ENCODE assay signal across 26 cellular contexts in genomic region chr17:8148560-8148959, GRCh38. TPM values are rescaled to one million over a fixed set of nuclear protein-coding genes. Genes with fewer than 3 reads are reported as not detected.
DNase-seq lines count a peak whose midpoint lies in the region; ATAC-seq and TF ChIP-seq lines count a peak whose summit lies in the region.
"Had no signal": no experiment of that assay in that cellular context is flagged by ENCODE, and none has a peak within 500 bp of the region (broad histone marks: within the 10 kb centered on the region; RNA-seq: fewer than 3 reads in every experiment).

No MANE protein-coding gene starts in this region.

- peaks cover 16% of the 10 kb centered on the region for H3K79me2 ChIP-seq in PC-3 (ENCODE audit: low read length)

- H3K9ac ChIP-seq in PC-3 (ENCODE audit: low read length) = no peak overlapping the region
- H3K9ac ChIP-seq: BLaER1 had no signal

- H3K4me1 Mint-ChIP-seq in natural killer cell = peaks cover 24 to 26% of the 10 kb centered on the region in 2 donors
- H3K4me1 Mint-ChIP-seq in natural killer cell treated with Interleukin-12 subunit alpha and Interleukin-12 subunit beta and Interleukin-15 and Interleukin-18, amount 100 ng/mL, for 72 hours (ENCODE audit: low read depth in 2 of 2) = peaks cover 7 to 26% of the 10 kb centered on the region in 2 donors
- peaks cover 13% of the 10 kb centered on the region for H3K4me1 Mint-ChIP-seq in WTC11
- no peaks in the 10 kb centered on the region for H3K4me1 Mint-ChIP-seq in Calu3 (ENCODE audit: low read depth, unreplicated experiment)

- no peaks in the 10 kb centered on the region for H3K9me3 ChIP-seq in gastrocnemius medialis
- no peaks in the 10 kb centered on the region for H3K9me3 ChIP-seq in PC-3 (ENCODE audit: low read length)
- H3K9me3 ChIP-seq: BLaER1, SJCRH30 had no signal

- H3K27me3 ChIP-seq in gastrocnemius medialis (no peaks in the 10 kb centered on the region), PC-3 (ENCODE audit: low read length) (no peaks in the 10 kb centered on the region)
- H3K27me3 ChIP-seq: BLaER1, SJCRH30 had no signal

- H3K27ac Mint-ChIP-seq in natural killer cell (peak overlapping the region in 1 of 2 donors; percentile 54), WTC11 (no peak overlapping the region), Calu3 (ENCODE audit: unreplicated experiment) (no peak overlapping the region)
- H3K27ac Mint-ChIP-seq in natural killer cell treated with Interleukin-12 subunit alpha and Interleukin-12 subunit beta and Interleukin-15 and Interleukin-18, amount 100 ng/mL, for 72 hours = no peak overlapping the region
- H3K27ac Mint-ChIP-seq: activated CD4-positive, alpha-beta T cell treated with anti-CD3 and anti-CD28 coated beads for 36 hours; GM23338; stimulated activated memory B cell treated with anti-CD40 and anti-IgM and Interleukin-4, amounts not matched to agents 10 μg/mL and 1 μg/mL and 100 μg/mL, for 72 hours had no signal

- no peaks in the 10 kb centered on the region for H3K9me2 ChIP-seq in PC-3 (replicated peaks; ENCODE audit: low read length)

- TF ChIP-seq POLR2A in gastrocnemius medialis (IDR thresholded peaks at IDR 0.05) = no peak

- H3K4me3 ChIP-seq in gastrocnemius medialis (peak overlapping the region in 1 of 4 donors; percentile 6), PC-3 (ENCODE audit: low read length) (no peak overlapping the region)
- H3K4me3 ChIP-seq: BLaER1, GM23338, PC-9, SJCRH30 had no signal

- POLR2A ChIA-PET in WTC11 (lab: Charles Lee) (no interaction called here), PC-3 (lab: Charles Lee; ENCODE audit: unreplicated experiment) (no interaction called here)

- H3F3A ChIP-seq in PC-3 (ENCODE audit: low read length, unreplicated experiment) = no peaks in the 10 kb centered on the region

- no peaks in the 10 kb centered on the region for H3K27me3 Mint-ChIP-seq in natural killer cell (ENCODE audit: low read depth in 2 of 2)
- H3K27me3 Mint-ChIP-seq in natural killer cell treated with Interleukin-12 subunit alpha and Interleukin-12 subunit beta and Interleukin-15 and Interleukin-18, amount 100 ng/mL, for 72 hours = no peaks in the 10 kb centered on the region
- H3K27me3 Mint-ChIP-seq in WTC11 (ENCODE audit: low read depth) = no peaks in the 10 kb centered on the region
- H3K27me3 Mint-ChIP-seq in Calu3 (ENCODE audit: unreplicated experiment) = no peaks in the 10 kb centered on the region
- H3K27me3 Mint-ChIP-seq: activated CD4-positive, alpha-beta T cell treated with anti-CD3 and anti-CD28 coated beads for 36 hours; stimulated activated memory B cell treated with anti-CD40 and anti-IgM and Interleukin-4, amounts not matched to agents 10 μg/mL and 1 μg/mL and 100 μg/mL, for 72 hours had no signal

- no peak for TF ChIP-seq CTCF in natural killer cell (IDR thresholded peaks at IDR 0.05)
- no peak for TF ChIP-seq CTCF in gastrocnemius medialis (IDR thresholded peaks at IDR 0.05 in 4 of 5, conservative IDR thresholded peaks at IDR 0.05 in 1 of 5)
- TF ChIP-seq CTCF in WTC11 (IDR thresholded peaks at IDR 0.05) = no peak
- TF ChIP-seq CTCF in Calu3 (IDR thresholded peaks at IDR 0.05; ENCODE audit: unreplicated experiment) = no peak
- TF ChIP-seq CTCF in PC-3 (conservative IDR thresholded peaks at IDR 0.05; ENCODE audit: low read depth, low read length) = no peak

- H2AFZ ChIP-seq in PC-3 (ENCODE audit: low read length) = no peak overlapping the region
- H2AFZ ChIP-seq: GM23338, PC-9 had no signal

- CTCF ChIA-PET in WTC11 (lab: Charles Lee) (no interaction called here), Calu3 (lab: Charles Lee) (no interaction called here), PC-3 (lab: Charles Lee) (no interaction called here)

- DNase-seq in natural killer cell (no peak), islet precursor cell (peak; percentile 43), gastrocnemius medialis (no peak), WTC11 (ENCODE audit: low spot score) (no peak), Calu3 (no peak), PC-3 (no peak), HT-29 (ENCODE audit: low spot score) (no peak)
- no peak for DNase-seq in natural killer cell treated with Interleukin-12 subunit alpha and Interleukin-12 subunit beta and Interleukin-15 and Interleukin-18, amount 100 ng/mL, for 72 hours (ENCODE audit: low spot score)
- DNase-seq: ACHN; activated CD4-positive, alpha-beta T cell treated with anti-CD3 and anti-CD28 coated beads for 36 hours; effector CD8-positive, alpha-beta T cell; mesendoderm; NCI-H1105 treated with DMSO at 0.1 percent for 48 hours; NCI-H2081 treated with DMSO at 0.1 percent for 48 hours; NCI-H446 treated with DMSO at 0.1 percent for 48 hours; PC-9; SJCRH30; small intestine; T-helper 1 cell; trophoblast cell had no signal

- no peak for ATAC-seq in natural killer cell
- no peak for ATAC-seq in natural killer cell treated with Interleukin-12 subunit alpha and Interleukin-12 subunit beta and Interleukin-15 and Interleukin-18, amount 100 ng/mL, for 72 hours
- ATAC-seq in gastrocnemius medialis = no peak
- no peak for ATAC-seq in WTC11
- no peak for ATAC-seq in PC-3
- ATAC-seq: activated CD4-positive, alpha-beta T cell treated with anti-CD3 and anti-CD28 coated beads for 36 hours; activated naive CD4-positive, alpha-beta T cell treated with anti-CD3 and anti-CD28 coated beads, Interleukin-2, amount 50 U/mL, for 72 hours; GM23338; stimulated activated memory B cell treated with anti-CD40 and anti-IgM and Interleukin-4, amounts not matched to agents 10 μg/mL and 1 μg/mL and 100 μg/mL, for 72 hours had no signal

- in situ Hi-C loops in gastrocnemius medialis (cut with MboI; ENCODE audit: low sequenced_read_pairs in 4 of 4) = no loop called here

- H3K27ac ChIP-seq in gastrocnemius medialis = peak overlapping the region; percentile 98 to 100 (median 100)
- H3K27ac ChIP-seq in PC-3 (ENCODE audit: low read length) = no peak overlapping the region
- H3K27ac ChIP-seq: BLaER1, PC-9, SJCRH30 had no signal

- H3K9me3 Mint-ChIP-seq in natural killer cell (no peaks in the 10 kb centered on the region), WTC11 (no peaks in the 10 kb centered on the region), Calu3 (ENCODE audit: low read depth, unreplicated experiment) (no peaks in the 10 kb centered on the region)
- H3K9me3 Mint-ChIP-seq in natural killer cell treated with Interleukin-12 subunit alpha and Interleukin-12 subunit beta and Interleukin-15 and Interleukin-18, amount 100 ng/mL, for 72 hours = no peaks in the 10 kb centered on the region
- H3K9me3 Mint-ChIP-seq: activated naive CD4-positive, alpha-beta T cell treated with anti-CD3 and anti-CD28 coated beads, Interleukin-2, amount 50 U/mL, for 72 hours; GM23338; stimulated activated memory B cell treated with anti-CD40 and anti-IgM and Interleukin-4, amounts not matched to agents 10 μg/mL and 1 μg/mL and 100 μg/mL, for 72 hours had no signal

- H3K36me3 Mint-ChIP-seq in natural killer cell (no peaks in the 10 kb centered on the region), WTC11 (peaks cover 36% of the 10 kb centered on the region), Calu3 (ENCODE audit: insufficient read depth, unreplicated experiment) (peaks cover 32% of the 10 kb centered on the region)
- H3K36me3 Mint-ChIP-seq in natural killer cell treated with Interleukin-12 subunit alpha and Interleukin-12 subunit beta and Interleukin-15 and Interleukin-18, amount 100 ng/mL, for 72 hours = no peaks in the 10 kb centered on the region

- no peak overlapping the region for H3K4me2 ChIP-seq in PC-3 (ENCODE audit: low read length)
- H3K4me2 ChIP-seq: BLaER1, GM23338, PC-9 had no signal

- BruUV-seq in Calu3 (replicated peaks; lab: Mats Ljungman, UMichigan) = no TSS peak
- BruUV-seq in PC-3 (replicated peaks; lab: Mats Ljungman, UMichigan) = no TSS peak

- H3K36me3 ChIP-seq in gastrocnemius medialis = peaks cover 21 to 87% of the 10 kb centered on the region in 2 donors
- peaks cover 4% of the 10 kb centered on the region; the same call in 1 of the 2 replicates for H3K36me3 ChIP-seq in PC-3 (ENCODE audit: low read depth, low read length)
- H3K36me3 ChIP-seq: SJCRH30 had no signal

- H3K4me3 Mint-ChIP-seq in natural killer cell = peak overlapping the region; percentile 42
- no peak overlapping the region for H3K4me3 Mint-ChIP-seq in natural killer cell treated with Interleukin-12 subunit alpha and Interleukin-12 subunit beta and Interleukin-15 and Interleukin-18, amount 100 ng/mL, for 72 hours
- H3K4me3 Mint-ChIP-seq in WTC11 = no peak overlapping the region
- H3K4me3 Mint-ChIP-seq in Calu3 (ENCODE audit: low read depth, unreplicated experiment) = no peak overlapping the region
- H3K4me3 Mint-ChIP-seq: activated CD4-positive, alpha-beta T cell treated with anti-CD3 and anti-CD28 coated beads for 36 hours; GM23338; stimulated activated memory B cell treated with anti-CD40 and anti-IgM and Interleukin-4, amounts not matched to agents 10 μg/mL and 1 μg/mL and 100 μg/mL, for 72 hours had no signal

- peaks cover 50 to 62% of the 10 kb centered on the region in 2 donors for H3K4me1 ChIP-seq in gastrocnemius medialis
- H3K4me1 ChIP-seq in PC-3 (ENCODE audit: insufficient read depth, low read length) = peaks cover 17% of the 10 kb centered on the region

- intact Hi-C loops in natural killer cell (cut with micrococcal nuclease) (no loop called here), gastrocnemius medialis (cut with DNase I; ENCODE audit: low total_unique reads) (no loop called here), Calu3 (cut with micrococcal nuclease; ENCODE audit: unreplicated experiment) (no loop called here), PC-3 (cut with micrococcal nuclease) (no loop called here)

- peaks cover 8% of the 10 kb centered on the region; the same call in 1 of the 2 replicates for H4K20me1 ChIP-seq in PC-3 (ENCODE audit: low read length)

RNA-seq across cellular contexts. Expression of gene PER1, which starts 3.6 kb away (rescaled TPM):
- 1,000 to 10,000 TPM in 1 of 3 donors, 100 to 1,000 TPM in 2; 636 to 1,422 (median 923) TPM for total RNA-seq in natural killer cell
- total RNA-seq in natural killer cell treated with Interleukin-12 subunit alpha and Interleukin-12 subunit beta and Interleukin-15 and Interleukin-18, amount 100 ng/mL, for 72 hours = 10 to 100 TPM; 16.9 to 42.7 TPM
- total RNA-seq in gastrocnemius medialis = 100 to 1,000 TPM; 105 to 263 (median 164) TPM
- total RNA-seq in WTC11 (2021) = 30.6 to 46.9 TPM (median 34.0 TPM) in 3 replicates
- total RNA-seq in Calu3 (2022) = 16.1 and 17.0 TPM in 2 replicates
- total RNA-seq in PC-3 (2014; rRNA removed) = 25.0 and 47.2 TPM in 2 replicates
- total RNA-seq in HT-29 (2014; rRNA removed; shearing (Covaris generic)) = 37.1 and 43.5 TPM in 2 replicates

RNA-seq across cellular contexts. Expression of gene VAMP2, which starts 14.2 kb away (rescaled TPM):
- 100 to 1,000 TPM; 191 to 315 (median 234) TPM for total RNA-seq in natural killer cell
- 10 to 100 TPM; 54.6 to 73.0 TPM for total RNA-seq in natural killer cell treated with Interleukin-12 subunit alpha and Interleukin-12 subunit beta and Interleukin-15 and Interleukin-18, amount 100 ng/mL, for 72 hours
- 10 to 100 TPM; 10.9 to 37.0 (median 25.7) TPM for total RNA-seq in gastrocnemius medialis
- total RNA-seq in WTC11 (2021) = 24.1 to 27.4 TPM (median 24.3 TPM) in 3 replicates
- 18.1 and 22.1 TPM in 2 replicates for total RNA-seq in Calu3 (2022)
- 5.0 and 18.0 TPM in 2 replicates for total RNA-seq in PC-3 (2014; rRNA removed)
- 4.9 and 5.8 TPM in 2 replicates for total RNA-seq in HT-29 (2014; rRNA removed; shearing (Covaris generic))

RNA-seq across cellular contexts. Expression of gene HES7, which starts 24.7 kb away (rescaled TPM):
- total RNA-seq in natural killer cell (under 1 TPM; 0.50 to 0.77 (median 0.61) TPM), gastrocnemius medialis (not detected), WTC11 (2021) (3.1 to 3.9 TPM (median 3.7 TPM) in 3 replicates), Calu3 (2022) (0.28 and 0.69 TPM in 2 replicates), PC-3 (2014; rRNA removed) (2.9 TPM in 1 of 2 replicates, not detected in the other)
- not detected for total RNA-seq in natural killer cell treated with Interleukin-12 subunit alpha and Interleukin-12 subunit beta and Interleukin-15 and Interleukin-18, amount 100 ng/mL, for 72 hours
- 0.61 and 0.76 TPM in 2 replicates for total RNA-seq in HT-29 (2014; rRNA removed; shearing (Covaris generic))
- total RNA-seq: kidney epithelial cell had no signal

RNA-seq across cellular contexts. Expression of gene TMEM107, which starts 27.6 kb away (rescaled TPM):
- total RNA-seq in natural killer cell (100 to 1,000 TPM in 1 of 3 donors, 10 to 100 TPM in 2; 48.9 to 101 (median 96.1) TPM), gastrocnemius medialis (1 to 10 TPM in 3 of 4 donors, under 1 TPM in 1; 0.75 to 5.7 (median 3.1) TPM), WTC11 (2021) (11.3 to 17.2 TPM (median 11.9 TPM) in 3 replicates), Calu3 (2022) (12.2 and 13.5 TPM in 2 replicates), PC-3 (2014; rRNA removed) (19.0 and 26.6 TPM in 2 replicates)
- total RNA-seq in natural killer cell treated with Interleukin-12 subunit alpha and Interleukin-12 subunit beta and Interleukin-15 and Interleukin-18, amount 100 ng/mL, for 72 hours = 10 to 100 TPM; 31.5 to 43.5 TPM
- 12.6 and 14.5 TPM in 2 replicates for total RNA-seq in HT-29 (2014; rRNA removed; shearing (Covaris generic))

RNA-seq across cellular contexts. Expression of gene ALOXE3, which starts 30.2 kb away (rescaled TPM):
- total RNA-seq in natural killer cell (not detected), gastrocnemius medialis (not detected), WTC11 (2021) (0.48 to 0.81 TPM (median 0.62 TPM) in 3 replicates), Calu3 (2022) (0.20 TPM in 1 of 2 replicates, not detected in the other), PC-3 (2014; rRNA removed) (1.4 and 3.6 TPM in 2 replicates)
- not detected for total RNA-seq in natural killer cell treated with Interleukin-12 subunit alpha and Interleukin-12 subunit beta and Interleukin-15 and Interleukin-18, amount 100 ng/mL, for 72 hours
- total RNA-seq in HT-29 (2014; rRNA removed; shearing (Covaris generic)) = not detected in 2 replicates
- total RNA-seq: LHCN-M2, SJCRH30 had no signal
